In the genomic region with DNA sequence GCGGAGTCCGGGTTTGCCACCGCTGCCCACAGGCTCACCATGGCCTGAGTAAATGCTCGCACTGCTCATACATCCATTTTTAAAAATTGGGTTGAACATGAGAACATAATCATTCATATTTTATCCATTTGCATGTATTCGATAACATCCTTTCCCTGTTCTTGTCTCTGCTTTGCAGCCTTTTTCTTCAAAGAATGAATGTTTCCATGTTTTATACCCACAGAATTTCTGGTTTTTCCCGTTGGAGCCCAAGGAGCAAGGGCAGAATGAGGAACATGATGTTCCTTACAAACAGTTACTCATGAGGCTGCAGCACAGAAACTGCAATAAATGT, we compare ENCODE assay signal across 1 cellular context.
TF ChIP-seq lines count a peak whose summit lies in the region.

No MANE protein-coding gene starts in this region.

TF ChIP-seq in HepG2, 621 proteins besides CTCF, POLR2A, EP300 and RAD21 (continued from another document and continues in another):
- TF ChIP-seq ZNF512B (CRISPR knock-in tag; IDR thresholded peaks at IDR 0.05; ENCODE audit: borderline replicate concordance), result 0 out of 2 replicates have a peak, but pooled peaks have one; percentile 91
- no peak for TF ChIP-seq ZNF513 (CRISPR knock-in tag; conservative IDR thresholded peaks at IDR 0.05)
- TF ChIP-seq SNAPC5 (CRISPR knock-in tag; IDR thresholded peaks at IDR 0.05; ENCODE audit: borderline replicate concordance), result 0 out of 2 replicates have a peak, but pooled peaks have one; percentile 49
- TF ChIP-seq, protein P1, sequence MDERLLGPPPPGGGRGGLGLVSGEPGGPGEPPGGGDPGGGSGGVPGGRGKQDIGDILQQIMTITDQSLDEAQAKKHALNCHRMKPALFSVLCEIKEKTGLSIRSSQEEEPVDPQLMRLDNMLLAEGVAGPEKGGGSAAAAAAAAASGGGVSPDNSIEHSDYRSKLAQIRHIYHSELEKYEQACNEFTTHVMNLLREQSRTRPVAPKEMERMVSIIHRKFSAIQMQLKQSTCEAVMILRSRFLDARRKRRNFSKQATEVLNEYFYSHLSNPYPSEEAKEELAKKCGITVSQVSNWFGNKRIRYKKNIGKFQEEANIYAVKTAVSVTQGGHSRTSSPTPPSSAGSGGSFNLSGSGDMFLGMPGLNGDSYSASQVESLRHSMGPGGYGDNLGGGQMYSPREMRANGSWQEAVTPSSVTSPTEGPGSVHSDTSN (CRISPR knock-in tag; IDR thresholded peaks at IDR 0.05), result no peak
- TF ChIP-seq CC2D1A (CRISPR knock-in tag; IDR thresholded peaks at IDR 0.05), result no peak
- no peak for TF ChIP-seq HNF4A (CRISPR knock-in tag; IDR thresholded peaks at IDR 0.05)
- no peak for TF ChIP-seq ATRX (CRISPR knock-in tag; IDR thresholded peaks at IDR 0.05; ENCODE audit: borderline replicate concordance)
- TF ChIP-seq EEA1 (CRISPR knock-in tag; IDR thresholded peaks at IDR 0.05; ENCODE audit: borderline replicate concordance), result no peak
- no peak for TF ChIP-seq ZBTB38 (CRISPR knock-in tag; IDR thresholded peaks at IDR 0.05)
- TF ChIP-seq RBM39 (IDR thresholded peaks at IDR 0.05; ENCODE audit: low read depth, low read length, poor library complexity, severe bottlenecking), result no peak
- no peak for TF ChIP-seq KDM3A (CRISPR knock-in tag; IDR thresholded peaks at IDR 0.05; ENCODE audit: low read depth)
- TF ChIP-seq, protein P2, sequence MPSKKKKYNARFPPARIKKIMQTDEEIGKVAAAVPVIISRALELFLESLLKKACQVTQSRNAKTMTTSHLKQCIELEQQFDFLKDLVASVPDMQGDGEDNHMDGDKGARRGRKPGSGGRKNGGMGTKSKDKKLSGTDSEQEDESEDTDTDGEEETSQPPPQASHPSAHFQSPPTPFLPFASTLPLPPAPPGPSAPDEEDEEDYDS (CRISPR knock-in tag; IDR thresholded peaks at IDR 0.05), result no peak
- TF ChIP-seq ZNF451 (CRISPR knock-in tag; IDR thresholded peaks at IDR 0.05), result no peak
- TF ChIP-seq ZNF205 (CRISPR knock-in tag; IDR thresholded peaks at IDR 0.05), result no peak
- TF ChIP-seq, protein P3, sequence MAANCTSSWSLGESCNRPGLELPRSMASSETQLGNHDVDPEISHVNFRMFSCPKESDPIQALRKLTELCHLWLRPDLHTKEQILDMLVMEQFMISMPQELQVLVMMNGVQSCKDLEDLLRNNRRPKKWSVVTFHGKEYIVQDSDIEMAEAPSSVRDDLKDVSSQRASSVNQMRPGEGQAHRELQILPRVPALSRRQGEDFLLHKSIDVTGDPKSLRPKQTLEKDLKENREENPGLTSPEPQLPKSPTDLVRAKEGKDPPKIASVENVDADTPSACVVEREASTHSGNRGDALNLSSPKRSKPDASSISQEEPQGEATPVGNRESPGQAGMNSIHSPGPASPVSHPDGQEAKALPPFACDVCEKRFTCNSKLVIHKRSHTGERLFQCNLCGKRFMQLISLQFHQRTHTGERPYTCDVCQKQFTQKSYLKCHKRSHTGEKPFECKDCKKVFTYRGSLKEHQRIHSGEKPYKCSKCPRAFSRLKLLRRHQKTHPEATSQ (CRISPR knock-in tag; IDR thresholded peaks at IDR 0.05; ENCODE audit: borderline replicate concordance), result 0 out of 2 replicates have a peak, but pooled peaks have one; percentile 57
- TF ChIP-seq, protein P4, sequence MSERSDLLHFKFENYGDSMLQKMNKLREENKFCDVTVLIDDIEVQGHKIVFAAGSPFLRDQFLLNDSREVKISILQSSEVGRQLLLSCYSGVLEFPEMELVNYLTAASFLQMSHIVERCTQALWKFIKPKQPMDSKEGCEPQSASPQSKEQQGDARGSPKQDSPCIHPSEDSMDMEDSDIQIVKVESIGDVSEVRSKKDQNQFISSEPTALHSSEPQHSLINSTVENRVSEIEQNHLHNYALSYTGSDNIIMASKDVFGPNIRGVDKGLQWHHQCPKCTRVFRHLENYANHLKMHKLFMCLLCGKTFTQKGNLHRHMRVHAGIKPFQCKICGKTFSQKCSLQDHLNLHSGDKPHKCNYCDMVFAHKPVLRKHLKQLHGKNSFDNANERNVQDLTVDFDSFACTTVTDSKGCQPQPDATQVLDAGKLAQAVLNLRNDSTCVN (CRISPR knock-in tag; IDR thresholded peaks at IDR 0.05; ENCODE audit: borderline replicate concordance), result no peak
- TF ChIP-seq SCMH1 (CRISPR knock-in tag; IDR thresholded peaks at IDR 0.05; ENCODE audit: borderline replicate concordance), result no peak
- no peak for TF ChIP-seq FOXO1 (CRISPR knock-in tag; IDR thresholded peaks at IDR 0.05)
- TF ChIP-seq, protein P5, sequence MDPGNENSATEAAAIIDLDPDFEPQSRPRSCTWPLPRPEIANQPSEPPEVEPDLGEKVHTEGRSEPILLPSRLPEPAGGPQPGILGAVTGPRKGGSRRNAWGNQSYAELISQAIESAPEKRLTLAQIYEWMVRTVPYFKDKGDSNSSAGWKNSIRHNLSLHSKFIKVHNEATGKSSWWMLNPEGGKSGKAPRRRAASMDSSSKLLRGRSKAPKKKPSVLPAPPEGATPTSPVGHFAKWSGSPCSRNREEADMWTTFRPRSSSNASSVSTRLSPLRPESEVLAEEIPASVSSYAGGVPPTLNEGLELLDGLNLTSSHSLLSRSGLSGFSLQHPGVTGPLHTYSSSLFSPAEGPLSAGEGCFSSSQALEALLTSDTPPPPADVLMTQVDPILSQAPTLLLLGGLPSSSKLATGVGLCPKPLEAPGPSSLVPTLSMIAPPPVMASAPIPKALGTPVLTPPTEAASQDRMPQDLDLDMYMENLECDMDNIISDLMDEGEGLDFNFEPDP (CRISPR knock-in tag; conservative IDR thresholded peaks at IDR 0.05), result 0 out of 2 replicates have a peak, but pooled peaks have one; percentile 37
- peak; percentile 15; the same call in 1 of the 2 replicates for TF ChIP-seq REPIN1 (CRISPR knock-in tag; IDR thresholded peaks at IDR 0.05; ENCODE audit: borderline replicate concordance, low read depth)
- TF ChIP-seq, protein P6, sequence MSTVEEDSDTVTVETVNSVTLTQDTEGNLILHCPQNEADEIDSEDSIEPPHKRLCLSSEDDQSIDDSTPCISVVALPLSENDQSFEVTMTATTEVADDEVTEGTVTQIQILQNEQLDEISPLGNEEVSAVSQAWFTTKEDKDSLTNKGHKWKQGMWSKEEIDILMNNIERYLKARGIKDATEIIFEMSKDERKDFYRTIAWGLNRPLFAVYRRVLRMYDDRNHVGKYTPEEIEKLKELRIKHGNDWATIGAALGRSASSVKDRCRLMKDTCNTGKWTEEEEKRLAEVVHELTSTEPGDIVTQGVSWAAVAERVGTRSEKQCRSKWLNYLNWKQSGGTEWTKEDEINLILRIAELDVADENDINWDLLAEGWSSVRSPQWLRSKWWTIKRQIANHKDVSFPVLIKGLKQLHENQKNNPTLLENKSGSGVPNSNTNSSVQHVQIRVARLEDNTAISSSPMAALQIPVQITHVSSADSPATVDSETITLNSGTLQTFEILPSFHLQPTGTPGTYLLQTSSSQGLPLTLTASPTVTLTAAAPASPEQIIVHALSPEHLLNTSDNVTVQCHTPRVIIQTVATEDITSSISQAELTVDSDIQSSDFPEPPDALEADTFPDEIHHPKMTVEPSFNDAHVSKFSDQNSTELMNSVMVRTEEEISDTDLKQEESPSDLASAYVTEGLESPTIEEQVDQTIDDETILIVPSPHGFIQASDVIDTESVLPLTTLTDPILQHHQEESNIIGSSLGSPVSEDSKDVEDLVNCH (CRISPR knock-in tag; IDR thresholded peaks at IDR 0.05), result no peak
- no peak for TF ChIP-seq RELA (CRISPR knock-in tag; IDR thresholded peaks at IDR 0.05)
- no peak for TF ChIP-seq KDM4B (CRISPR knock-in tag; IDR thresholded peaks at IDR 0.05)
- no peak for TF ChIP-seq ZKSCAN1 (IDR thresholded peaks at IDR 0.05; ENCODE audit: low read length)
- 0 out of 2 replicates have a peak, but pooled peaks have one; percentile 1 for TF ChIP-seq ZFP82 (CRISPR knock-in tag; IDR thresholded peaks at IDR 0.05; ENCODE audit: borderline replicate concordance)
- TF ChIP-seq ZFAT (CRISPR knock-in tag; conservative IDR thresholded peaks at IDR 0.05), result no peak
- no peak for TF ChIP-seq HMGXB4 (CRISPR knock-in tag; IDR thresholded peaks at IDR 0.05; ENCODE audit: borderline replicate concordance in 1 of 2, low read depth in 1 of 2)
- TF ChIP-seq ZNF30 (CRISPR knock-in tag; IDR thresholded peaks at IDR 0.05), result no peak
- no peak for TF ChIP-seq ATAD3A (CRISPR knock-in tag; IDR thresholded peaks at IDR 0.05)
- TF ChIP-seq SMYD3 (CRISPR knock-in tag; IDR thresholded peaks at IDR 0.05), result peak; percentile 66
- no peak for TF ChIP-seq ZFY (CRISPR knock-in tag; IDR thresholded peaks at IDR 0.05)
- no peak for TF ChIP-seq REXO4 (CRISPR knock-in tag; IDR thresholded peaks at IDR 0.05; ENCODE audit: borderline replicate concordance)
- TF ChIP-seq SMAD3 (CRISPR knock-in tag; IDR thresholded peaks at IDR 0.05), result 0 out of 2 replicates have a peak, but pooled peaks have one; percentile 9
- TF ChIP-seq TP53 (CRISPR knock-in tag; conservative IDR thresholded peaks at IDR 0.05), result no peak
- TF ChIP-seq, protein P7, sequence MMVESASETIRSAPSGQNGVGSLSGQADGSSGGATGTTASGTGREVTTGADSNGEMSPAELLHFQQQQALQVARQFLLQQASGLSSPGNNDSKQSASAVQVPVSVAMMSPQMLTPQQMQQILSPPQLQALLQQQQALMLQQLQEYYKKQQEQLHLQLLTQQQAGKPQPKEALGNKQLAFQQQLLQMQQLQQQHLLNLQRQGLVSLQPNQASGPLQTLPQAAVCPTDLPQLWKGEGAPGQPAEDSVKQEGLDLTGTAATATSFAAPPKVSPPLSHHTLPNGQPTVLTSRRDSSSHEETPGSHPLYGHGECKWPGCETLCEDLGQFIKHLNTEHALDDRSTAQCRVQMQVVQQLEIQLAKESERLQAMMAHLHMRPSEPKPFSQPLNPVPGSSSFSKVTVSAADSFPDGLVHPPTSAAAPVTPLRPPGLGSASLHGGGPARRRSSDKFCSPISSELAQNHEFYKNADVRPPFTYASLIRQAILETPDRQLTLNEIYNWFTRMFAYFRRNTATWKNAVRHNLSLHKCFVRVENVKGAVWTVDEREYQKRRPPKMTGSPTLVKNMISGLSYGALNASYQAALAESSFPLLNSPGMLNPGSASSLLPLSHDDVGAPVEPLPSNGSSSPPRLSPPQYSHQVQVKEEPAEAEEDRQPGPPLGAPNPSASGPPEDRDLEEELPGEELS (CRISPR knock-in tag; IDR thresholded peaks at IDR 0.05), result no peak
- TF ChIP-seq, protein P8, sequence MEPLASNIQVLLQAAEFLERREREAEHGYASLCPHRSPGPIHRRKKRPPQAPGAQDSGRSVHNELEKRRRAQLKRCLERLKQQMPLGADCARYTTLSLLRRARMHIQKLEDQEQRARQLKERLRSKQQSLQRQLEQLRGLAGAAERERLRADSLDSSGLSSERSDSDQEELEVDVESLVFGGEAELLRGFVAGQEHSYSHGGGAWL (CRISPR knock-in tag; IDR thresholded peaks at IDR 0.05), result no peak
- TF ChIP-seq FOXK2 (IDR thresholded peaks at IDR 0.05), result no peak
- 0 out of 2 replicates have a peak, but pooled peaks have one; percentile 5 for TF ChIP-seq ZSCAN25 (CRISPR knock-in tag; IDR thresholded peaks at IDR 0.05)
- TF ChIP-seq ZNF746 (CRISPR knock-in tag; IDR thresholded peaks at IDR 0.05), result no peak
- TF ChIP-seq ZNF207 (IDR thresholded peaks at IDR 0.05; ENCODE audit: borderline replicate concordance), result no peak
- TF ChIP-seq ZNF263 (CRISPR knock-in tag; IDR thresholded peaks at IDR 0.05), result no peak
- no peak for TF ChIP-seq ZNF572 (CRISPR knock-in tag; IDR thresholded peaks at IDR 0.05)
- TF ChIP-seq MAZ (IDR thresholded peaks at IDR 0.05; ENCODE audit: borderline replicate concordance, low read depth, low read length), result no peak
- TF ChIP-seq MAZ (CRISPR knock-in tag; IDR thresholded peaks at IDR 0.05; ENCODE audit: low read depth), result no peak
- no peak for TF ChIP-seq RARG (CRISPR knock-in tag; IDR thresholded peaks at IDR 0.05; ENCODE audit: low read depth)
